19 cellular contexts compared by ENCODE assay signal in genomic region chr7:105622114-105622731, GRCh38. TPM values are rescaled to one million over a fixed set of nuclear protein-coding genes. Genes with fewer than 3 reads are reported as not detected.
"Had no signal": no experiment of that assay in that cellular context is flagged by ENCODE, and none has a peak within 500 bp of the region (broad histone marks: within the 10 kb centered on the region; RNA-seq: fewer than 3 reads in every experiment).

No MANE protein-coding gene starts in this region.

- DNase-seq: activated CD4-positive, alpha-beta memory T cell treated with anti-CD3 and anti-CD28 coated beads for 36 hours; activated CD4-positive, alpha-beta T cell treated with anti-CD3 and anti-CD28 coated beads for 1 hour; activated T-cell treated with anti-CD3 and anti-CD28 coated beads, Interleukin-2, amount 50 U/mL, for 48 hours; effector memory CD4-positive, alpha-beta T cell; immature natural killer cell; mammary epithelial cell; small intestine; stomach; T-helper 9 cell had no signal

- H3K9me3 ChIP-seq: stomach, tibial nerve had no signal

- H3K4me3 ChIP-seq: coronary artery, stomach, tibial nerve had no signal

- H3K27ac ChIP-seq: coronary artery, epithelial cell of prostate, tibial nerve had no signal

- ATAC-seq: left colon; natural killer cell treated with Interleukin-12 subunit alpha and Interleukin-12 subunit beta and Interleukin-15 and Interleukin-18, amount 100 ng/mL, for 72 hours had no signal

- H3K27me3 ChIP-seq: stomach, tibial nerve had no signal

- FAIRE-seq: astrocyte, small intestine had no signal

RNA-seq across cellular contexts. Expression of gene EFCAB10, which starts 40.9 kb away (rescaled TPM):
- total RNA-seq: activated CD4-positive, alpha-beta memory T cell treated with anti-CD3 and anti-CD28 coated beads for 36 hours; cardiac septum; glomerular endothelial cell; left colon; mucosa of gallbladder; natural killer cell treated with Interleukin-12 subunit alpha and Interleukin-12 subunit beta and Interleukin-15 and Interleukin-18, amount 100 ng/mL, for 72 hours; osteoblast; tibial nerve had no signal
- polyA plus RNA-seq: immature natural killer cell, mammary epithelial cell, small intestine, stomach had no signal
